ENCODE assay signal across 8 cellular contexts in genomic region chr5:157142317-157143126, GRCh38. TPM values are rescaled to one million over a fixed set of nuclear protein-coding genes. Genes with fewer than 3 reads are reported as not detected.
DNase-seq lines count a peak whose midpoint lies in the region; ATAC-seq and TF ChIP-seq lines count a peak whose summit lies in the region.

Gene MED7 (minus strand): TSS chr5:157142865. CDS start chr5:157139431, 3,434 bp downstream.

- peak; percentile 100 for ATAC-seq in gastroesophageal sphincter

- H3K9me3 ChIP-seq in gastroesophageal sphincter (no peaks in the 10 kb centered on the region), neutrophil (no peaks in the 10 kb centered on the region)

- 0 to 1% methylated on average over 12 to 15 of the region's 48 CpGs for WGBS in gastroesophageal sphincter (ENCODE audit: low coverage in 1 of 2), 2 donors

- in situ Hi-C loops in SK-MEL-5 (cut with HindIII; ENCODE audit: low pct_unique_long_range_greater_than_20kb, low sequenced_read_pairs), result no loop called here

- peak; percentile 90 for DNase-seq in GF-D8 (lab: John Stamatoyannopoulos, UW)
- peak; percentile 96 for DNase-seq in HEK293T (ENCODE audit: extremely low spot score)
- peak; percentile 99 for DNase-seq in MV-4-11 (lab: John Stamatoyannopoulos, UW)
- peak; percentile 97 for DNase-seq in SK-MEL-5 (ENCODE audit: low read depth, low spot score)
- DNase-seq in activated naive CD4-positive, alpha-beta T cell treated with Interleukin-2 at 50 U/mL for 16 hours, result peak; percentile 91
- peak; percentile 36 to 96 (median 87) for DNase-seq in substantia nigra (lab: John Stamatoyannopoulos, UW)

- H3K36me3 ChIP-seq in gastroesophageal sphincter (peaks cover 0 to 19% of the 10 kb centered on the region in 2 donors), neutrophil (peaks cover 18% of the 10 kb centered on the region)

- peak within 1 kb of the TSS; percentile 86 to 100 (median 90) for H3K27ac ChIP-seq in gastroesophageal sphincter
- peak within 1 kb of the TSS; percentile 93 for H3K27ac ChIP-seq in neutrophil
- H3K27ac ChIP-seq in substantia nigra (ENCODE audit: low read depth, low read length, poor library complexity, severe bottlenecking), result peak within 1 kb of the TSS; percentile 63

- H3K4me3 ChIP-seq in gastroesophageal sphincter (peak within 1 kb of the TSS; percentile 58 to 69), neutrophil (ENCODE audit: low read depth in 1 of 2, low read length in 1 of 2) (peak within 1 kb of the TSS; percentile 83 to 84)

- TF ChIP-seq CTCF in gastroesophageal sphincter (IDR thresholded peaks at IDR 0.05), result no peak
- peak; percentile 23 for TF ChIP-seq CTCF in neutrophil (IDR thresholded peaks at IDR 0.05)

- CTCF ChIA-PET in HEK293T (lab: Yijun Ruan, JAX), result interaction anchor here (0.5 to 1.9 kb wide), 3 partner anchors 10 to 712 kb away, joined by 3 to 9 read pairs (median 5); no protein-coding TSS in a partner anchor

- peak; percentile 43 to 70 for TF ChIP-seq POLR2A in gastroesophageal sphincter (IDR thresholded peaks at IDR 0.05)

- no peak for TF ChIP-seq EP300 in gastroesophageal sphincter (IDR thresholded peaks at IDR 0.05)

- H3K27me3 ChIP-seq in gastroesophageal sphincter, result no peaks in the 10 kb centered on the region
- H3K27me3 ChIP-seq in neutrophil, result no peaks in the 10 kb centered on the region

- H3K4me1 ChIP-seq in gastroesophageal sphincter (peaks cover 0 to 23% (median 9%) of the 10 kb centered on the region in 3 donors), neutrophil (ENCODE audit: control insufficient read depth in 1 of 2, insufficient read depth in 1 of 2, low read depth in 1 of 2, low read length in 1 of 2) (peaks cover 17 to 21% of the 10 kb centered on the region in 2 experiments)

- POLR2A ChIA-PET in HEK293T (lab: Yijun Ruan, JAX), result interaction anchor here (0.6 to 2.6 kb wide), 24 partner anchors 10 to 532 kb away, joined by 3 to 22 read pairs (median 4); partner anchors contain the start of genes CYFIP2, GARIN3 and HAVCR2

TF ChIP-seq in HEK293T, 16 proteins besides CTCF, POLR2A, EP300 and RAD21:
- TF ChIP-seq PKNOX1 (IDR thresholded peaks at IDR 0.05), result peak; percentile 99
- no peak for TF ChIP-seq BHLHE40 (IDR thresholded peaks at IDR 0.05; ENCODE audit: borderline replicate concordance)
- TF ChIP-seq ZNF384 (IDR thresholded peaks at IDR 0.05), result peak; percentile 50; the same call in 1 of the 2 replicates
- TF ChIP-seq CTBP1 (IDR thresholded peaks at IDR 0.05; ENCODE audit: borderline replicate concordance), result no peak
- TF ChIP-seq SUZ12 (IDR thresholded peaks at IDR 0.05), result no peak
- TF ChIP-seq HDGF (IDR thresholded peaks at IDR 0.05; ENCODE audit: borderline replicate concordance), result no peak
- TF ChIP-seq ARNT (IDR thresholded peaks at IDR 0.05), result no peak
- TF ChIP-seq LEF1 (IDR thresholded peaks at IDR 0.05; ENCODE audit: borderline replicate concordance), result no peak
- TF ChIP-seq SP1 (IDR thresholded peaks at IDR 0.05), result no peak
- peak; percentile 54 for TF ChIP-seq ELF4 (IDR thresholded peaks at IDR 0.05)
- no peak for TF ChIP-seq FOXA1 (IDR thresholded peaks at IDR 0.05)
- no peak for TF ChIP-seq L3MBTL2 (conservative IDR thresholded peaks at IDR 0.05)
- no peak for TF ChIP-seq TARDBP (IDR thresholded peaks at IDR 0.05)
- no peak for TF ChIP-seq FOXK2 (IDR thresholded peaks at IDR 0.05)
- no peak for TF ChIP-seq NFRKB (IDR thresholded peaks at IDR 0.05)
- TF ChIP-seq FOXM1 (IDR thresholded peaks at IDR 0.05; ENCODE audit: borderline replicate concordance), result 0 out of 2 replicates have a peak, but pooled peaks have one; percentile 15

RNA-seq across cellular contexts. Expression of gene MED7, which starts in this region (rescaled TPM):
- 16.3 and 17.7 TPM in 2 replicates for total RNA-seq in SK-MEL-5 (2014; rRNA removed; shearing (Covaris generic))
- 6.5 and 8.7 TPM in 2 replicates for polyA plus RNA-seq in SK-MEL-5 (2015; cell fraction: cytosol; rRNA removed)
- 17.0 and 20.8 TPM in 2 replicates for polyA plus RNA-seq in SK-MEL-5 (2015; cell fraction: nucleus; rRNA removed)
- total RNA-seq in gastroesophageal sphincter, result 10 to 100 TPM in 3 of 4 donors, 1 to 10 TPM in 1; 8.9 to 17.9 (median 11.7) TPM

Comparison
In these comparisons a context has a peak if more than half of its experiments do, and no peak if none do; other contexts are left out.
1. Peak in every context shown above with its lines: DNase-seq, ATAC-seq, H3K4me3 ChIP-seq and H3K27ac ChIP-seq.